1 cellular context compared by ENCODE assay signal in genomic region chr10:78774999-78775711, GRCh38.
TF ChIP-seq lines count a peak whose summit lies in the region.

No MANE protein-coding gene starts in this region.

TF ChIP-seq in HepG2, 621 proteins besides CTCF, POLR2A, EP300 and RAD21 (continued from another document and continues in another):
- TF ChIP-seq AKNA (CRISPR knock-in tag; IDR thresholded peaks at IDR 0.05; ENCODE audit: borderline replicate concordance), result no peak
- peak; percentile 91 for TF ChIP-seq ZNF264 (CRISPR knock-in tag; IDR thresholded peaks at IDR 0.05)
- TF ChIP-seq HINFP (CRISPR knock-in tag; IDR thresholded peaks at IDR 0.05; ENCODE audit: low read depth), result no peak
- no peak for TF ChIP-seq ZNF512B (CRISPR knock-in tag; IDR thresholded peaks at IDR 0.05; ENCODE audit: borderline replicate concordance)
- TF ChIP-seq HNF4G (IDR thresholded peaks at IDR 0.05; ENCODE audit: borderline replicate concordance, low read depth, low read length), result peak; percentile 53; the same call in 1 of the 2 replicates
- no peak for TF ChIP-seq HNF4G (CRISPR knock-in tag; IDR thresholded peaks at IDR 0.05; ENCODE audit: borderline replicate concordance, low read depth)
- TF ChIP-seq ZNF280B (CRISPR knock-in tag; IDR thresholded peaks at IDR 0.05; ENCODE audit: borderline replicate concordance), result no peak
- no peak for TF ChIP-seq GPN1 (CRISPR knock-in tag; IDR thresholded peaks at IDR 0.05; ENCODE audit: borderline replicate concordance)
- no peak for TF ChIP-seq MAFF (IDR thresholded peaks at IDR 0.05; ENCODE audit: low read depth, low read length)
- no peak for TF ChIP-seq NKX3-1 (CRISPR knock-in tag; IDR thresholded peaks at IDR 0.05)
- no peak for TF ChIP-seq ZNF614 (CRISPR knock-in tag; IDR thresholded peaks at IDR 0.05; ENCODE audit: borderline replicate concordance)
- TF ChIP-seq ZNF569 (CRISPR knock-in tag; IDR thresholded peaks at IDR 0.05; ENCODE audit: borderline replicate concordance), result no peak
- no peak for TF ChIP-seq MLX (CRISPR knock-in tag; IDR thresholded peaks at IDR 0.05)
- TF ChIP-seq ZNF101 (CRISPR knock-in tag; IDR thresholded peaks at IDR 0.05; ENCODE audit: borderline replicate concordance, low read depth), result no peak
- TF ChIP-seq ZNF44 (CRISPR knock-in tag; IDR thresholded peaks at IDR 0.05), result no peak
- no peak for TF ChIP-seq NFYC (CRISPR knock-in tag; IDR thresholded peaks at IDR 0.05)
- no peak for TF ChIP-seq JDP2 (CRISPR knock-in tag; IDR thresholded peaks at IDR 0.05; ENCODE audit: borderline replicate concordance)
- TF ChIP-seq DMTF1 (CRISPR knock-in tag; IDR thresholded peaks at IDR 0.05), result no peak
- TF ChIP-seq CEBPB (IDR thresholded peaks at IDR 0.05; ENCODE audit: borderline replicate concordance, low read depth, low read length), result no peak
- no peak for TF ChIP-seq ZNF607 (CRISPR knock-in tag; IDR thresholded peaks at IDR 0.05; ENCODE audit: borderline replicate concordance)
- TF ChIP-seq ZBTB43 (CRISPR knock-in tag; conservative IDR thresholded peaks at IDR 0.05), result 0 out of 2 replicates have a peak, but pooled peaks have one; percentile 21
- no peak for TF ChIP-seq SUZ12 (IDR thresholded peaks at IDR 0.05; ENCODE audit: low read depth, low read length)
- TF ChIP-seq E2F1 (CRISPR knock-in tag; IDR thresholded peaks at IDR 0.05), result peak; percentile 59; the same call in 1 of the 2 replicates
- TF ChIP-seq IRF2 (CRISPR knock-in tag; IDR thresholded peaks at IDR 0.05), result no peak
- no peak; the same call in 1 of the 2 replicates for TF ChIP-seq ZNF563 (CRISPR knock-in tag; IDR thresholded peaks at IDR 0.05)
- no peak for TF ChIP-seq MLXIP (CRISPR knock-in tag; IDR thresholded peaks at IDR 0.05; ENCODE audit: borderline replicate concordance)
- TF ChIP-seq MIXL1 (CRISPR knock-in tag; IDR thresholded peaks at IDR 0.05), result no peak
- no peak for TF ChIP-seq KLF11 (CRISPR knock-in tag; IDR thresholded peaks at IDR 0.05)
- TF ChIP-seq ZIK1 (CRISPR knock-in tag; IDR thresholded peaks at IDR 0.05; ENCODE audit: borderline replicate concordance, low read depth), result no peak
- TF ChIP-seq SP1 (IDR thresholded peaks at IDR 0.05), result no peak
- no peak for TF ChIP-seq SP1 (CRISPR knock-in tag; IDR thresholded peaks at IDR 0.05)
- TF ChIP-seq TSC22D2 (CRISPR knock-in tag; IDR thresholded peaks at IDR 0.05; ENCODE audit: borderline replicate concordance), result no peak
- TF ChIP-seq MXD1 (CRISPR knock-in tag; IDR thresholded peaks at IDR 0.05), result no peak
- TF ChIP-seq NR1H2 (CRISPR knock-in tag; IDR thresholded peaks at IDR 0.05; ENCODE audit: borderline replicate concordance, low read depth), result no peak
- no peak for TF ChIP-seq ZNF589 (CRISPR knock-in tag; conservative IDR thresholded peaks at IDR 0.05)
- TF ChIP-seq REXO4 (CRISPR knock-in tag; IDR thresholded peaks at IDR 0.05; ENCODE audit: borderline replicate concordance), result no peak
- no peak for TF ChIP-seq TFE3 (CRISPR knock-in tag; IDR thresholded peaks at IDR 0.05)
